15 cellular contexts compared by ENCODE assay signal in the genomic region with DNA sequence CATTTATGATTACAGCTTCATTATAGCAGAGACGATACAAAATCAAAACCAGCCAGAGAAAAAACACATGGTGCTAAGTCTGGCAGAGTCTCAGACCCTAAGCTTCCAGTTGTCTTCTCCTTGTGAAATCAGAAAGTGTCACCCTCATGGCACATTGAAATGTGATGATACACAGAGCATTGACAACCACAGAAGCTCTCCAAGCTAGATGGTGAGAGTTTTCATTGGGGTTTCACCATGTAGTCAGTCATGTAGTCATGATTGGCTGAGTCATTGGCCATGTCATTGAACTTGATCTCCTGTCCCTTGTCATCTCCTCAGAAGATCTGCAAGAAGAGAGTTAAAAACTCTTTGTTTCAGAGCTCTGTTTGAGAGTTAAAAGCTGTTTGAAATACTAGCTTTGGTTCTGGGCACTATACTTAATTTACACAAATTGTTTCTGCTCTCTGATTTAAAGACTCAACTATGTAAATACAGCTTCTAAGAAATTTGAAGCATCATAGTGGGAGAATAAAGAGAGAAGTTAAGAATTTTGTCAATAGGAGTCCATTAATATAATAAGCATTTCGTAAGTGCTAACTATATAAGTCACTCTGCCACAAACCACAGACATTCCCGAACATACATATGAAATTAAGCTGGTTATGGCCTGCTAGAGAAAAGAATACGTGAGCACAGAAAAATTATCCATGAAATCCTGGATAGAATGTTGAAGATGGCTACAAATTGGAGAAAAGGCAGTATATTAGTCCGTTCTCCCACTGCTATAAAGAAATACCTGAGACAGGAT.
A peak's percentile ranks its signal among the peaks of the same experiment; 100 is the strongest.
DNase-seq lines count a peak whose midpoint lies in the region; ATAC-seq and TF ChIP-seq lines count a peak whose summit lies in the region.
"Had no signal": no experiment of that assay in that cellular context is flagged by ENCODE, and none has a peak within 500 bp of the region (broad histone marks: within the 10 kb centered on the region; RNA-seq: fewer than 3 reads in every experiment).

No MANE protein-coding gene starts in this region.

- in situ Hi-C loops in astrocyte of the spinal cord (cut with HindIII; ENCODE audit: low sequenced_read_pairs): no loop called here

- DNase-seq in AML-193 (lab: John Stamatoyannopoulos, UW): peak; percentile 2 to 11
- peak; percentile 24 for DNase-seq in NCI-H1694 (lab: John Stamatoyannopoulos, UW)
- peak; percentile 43 for DNase-seq in astrocyte of the spinal cord (ENCODE audit: low read depth, low spot score)
- DNase-seq in SK-N-DZ (ENCODE audit: low spot score): no peak
- DNase-seq: activated CD4-positive, alpha-beta T cell treated with anti-CD3 and anti-CD28 coated beads for 4 hours; CD4-positive, alpha-beta memory T cell; DMS153; heart right ventricle; left lung; NCI-H2029; nephron progenitor cell; right lobe of liver had no signal

- no peak for TF ChIP-seq CTCF in astrocyte of the spinal cord (IDR thresholded peaks at IDR 0.05; ENCODE audit: low read depth, low read length)

- ATAC-seq in HG02759 (IDR thresholded peaks at IDR 0.05; ENCODE audit: unreplicated experiment) (peak; percentile 45), HG03342 (IDR thresholded peaks at IDR 0.05; ENCODE audit: unreplicated experiment) (no peak), HG03135 (IDR thresholded peaks at IDR 0.05; ENCODE audit: unreplicated experiment) (no peak)
- ATAC-seq: heart right ventricle, left lung, right lobe of liver had no signal

- H3K4me3 ChIP-seq in astrocyte of the spinal cord (ENCODE audit: low read depth, low read length): no peak overlapping the region
- H3K4me3 ChIP-seq: heart right ventricle, left lung, right lobe of liver had no signal
